ENCODE assay signal across 8 cellular contexts in genomic region chr20:62382306-62383198, GRCh38. TPM values are rescaled to one million over a fixed set of nuclear protein-coding genes. Genes with fewer than 3 reads are reported as not detected.
DNase-seq lines count a peak whose midpoint lies in the region; ATAC-seq and TF ChIP-seq lines count a peak whose summit lies in the region.

No MANE protein-coding gene starts in this region.

- H3K27ac Mint-ChIP-seq in neural progenitor cell = no peak overlapping the region

- 35% methylated on average over 13 of the region's 18 CpGs for WGBS in esophagus muscularis mucosa

- H3F3A ChIP-seq in PC-9 (ENCODE audit: insufficient read depth, low read depth) (peaks cover 42% of the 10 kb centered on the region; the same call in 1 of the 2 replicates), neural progenitor cell (ENCODE audit: low read depth) (peaks cover 28% of the 10 kb centered on the region)

- H3K36me3 Mint-ChIP-seq in neural progenitor cell = peaks cover 9% of the 10 kb centered on the region

- H3K4me3 ChIP-seq in PC-9 (no peak overlapping the region), esophagus muscularis mucosa (no peak overlapping the region), neural progenitor cell (no peak overlapping the region)

- DNase-seq in KG1 (lab: John Stamatoyannopoulos, UW) (peak; percentile 56), PC-9 (peak; percentile 71 to 93), activated T-cell treated with anti-CD3 and anti-CD28 coated beads for 4 hours (peak; percentile 75), esophagus muscularis mucosa (ENCODE audit: extremely low spot score) (no peak), neural progenitor cell (ENCODE audit: low spot score) (peak; percentile 90), superior temporal gyrus (ENCODE audit: extremely low spot score) (peak; percentile 79)

- no TSS peak for BruUV-seq in PC-9 (replicated peaks; lab: Mats Ljungman, UMichigan)

- H3K9me3 ChIP-seq in PC-9 (ENCODE audit: insufficient read depth, low read depth) (no peaks in the 10 kb centered on the region), esophagus muscularis mucosa (no peaks in the 10 kb centered on the region), neural progenitor cell (ENCODE audit: low read depth) (no peaks in the 10 kb centered on the region)

- TF ChIP-seq EP300 in esophagus muscularis mucosa (IDR thresholded peaks at IDR 0.05) = no peak

- no peaks in the 10 kb centered on the region for H3K27me3 ChIP-seq in PC-9 (ENCODE audit: insufficient read depth, low read depth)
- H3K27me3 ChIP-seq in esophagus muscularis mucosa = no peaks in the 10 kb centered on the region
- no peaks in the 10 kb centered on the region for H3K27me3 ChIP-seq in neural progenitor cell

- H3K27me3 Mint-ChIP-seq in neural progenitor cell (ENCODE audit: insufficient read depth, low read depth) = peaks cover 7% of the 10 kb centered on the region

- H3K79me2 ChIP-seq in PC-9 (ENCODE audit: low read depth) (peaks cover 45% of the 10 kb centered on the region), neural progenitor cell (ENCODE audit: low read depth) (peaks cover 39% of the 10 kb centered on the region)

- H3K4me1 Mint-ChIP-seq in neural progenitor cell = peaks cover 23% of the 10 kb centered on the region

- H4K20me1 ChIP-seq in PC-9 (ENCODE audit: insufficient read depth) = peaks cover 22% of the 10 kb centered on the region
- peaks cover 20% of the 10 kb centered on the region for H4K20me1 ChIP-seq in neural progenitor cell (ENCODE audit: low read depth)

- TF ChIP-seq CTCF in C4-2B (conservative IDR thresholded peaks at IDR 0.05) (peak; percentile 95), PC-9 (conservative IDR thresholded peaks at IDR 0.05) (peak; percentile 96), esophagus muscularis mucosa (IDR thresholded peaks at IDR 0.05) (peak; percentile 84 to 97 (median 91)), neural progenitor cell (IDR thresholded peaks at IDR 0.05) (peak; percentile 87)

- no peaks in the 10 kb centered on the region for H3K9me2 ChIP-seq in PC-9 (ENCODE audit: insufficient read depth)

- H2AFZ ChIP-seq in PC-9 (no peak overlapping the region), neural progenitor cell (replicated peaks) (no peak overlapping the region)

- peak; percentile 51 for ATAC-seq in GM19372 (IDR thresholded peaks at IDR 0.05; ENCODE audit: low read depth, unreplicated experiment)

- no peak overlapping the region for H3K9ac ChIP-seq in neural progenitor cell

- POLR2A ChIA-PET in PC-9 (lab: Charles Lee; ENCODE audit: unreplicated experiment) = interaction anchor here (0.6 to 1.1 kb wide), 7 partner anchors 13 to 629 kb away, joined by 4 to 13 read pairs (median 6); no protein-coding TSS in a partner anchor

- CTCF ChIA-PET in PC-9 (lab: Charles Lee) = interaction anchor here (0.5 to 1.6 kb wide), 10 partner anchors 12 to 229 kb away, joined by 3 to 17 read pairs (median 6); partner anchors contain the start of gene OSBPL2

- TF ChIP-seq POLR2A in esophagus muscularis mucosa (IDR thresholded peaks at IDR 0.05; ENCODE audit: low read depth) = no peak

- H3K27ac ChIP-seq in C4-2B = no peak overlapping the region
- H3K27ac ChIP-seq in PC-9 = no peak overlapping the region
- peak overlapping the region; percentile 20 to 77 (median 49) for H3K27ac ChIP-seq in esophagus muscularis mucosa (replicated peaks in 1 of 4)
- H3K27ac ChIP-seq in neural progenitor cell = no peak overlapping the region

- peaks cover 25% of the 10 kb centered on the region for H3K4me1 ChIP-seq in PC-9 (replicated peaks; ENCODE audit: insufficient read depth)
- H3K4me1 ChIP-seq in esophagus muscularis mucosa = peaks cover 43 to 60% (median 53%) of the 10 kb centered on the region in 4 donors
- peaks cover 7% of the 10 kb centered on the region for H3K4me1 ChIP-seq in neural progenitor cell

- intact Hi-C loops in PC-9 (cut with micrococcal nuclease; ENCODE audit: unreplicated experiment) = loop anchor here (1.0 to 2.0 kb wide), 2 partner anchors 24 to 80 kb away; partner anchors contain the start of gene ADRM1
- intact Hi-C loops in esophagus muscularis mucosa (cut with DNase I) = no loop called here

- H3K4me3 Mint-ChIP-seq in neural progenitor cell = peak overlapping the region; percentile 5

- no peak overlapping the region for H3K4me2 ChIP-seq in PC-9
- no peak overlapping the region for H3K4me2 ChIP-seq in neural progenitor cell

- peaks cover 9% of the 10 kb centered on the region; the same call in 1 of the 2 replicates for H3K36me3 ChIP-seq in PC-9 (ENCODE audit: low read depth)
- H3K36me3 ChIP-seq in esophagus muscularis mucosa = no peaks in the 10 kb centered on the region
- no peaks in the 10 kb centered on the region for H3K36me3 ChIP-seq in neural progenitor cell

- H3K9me3 Mint-ChIP-seq in neural progenitor cell = peaks cover 4% of the 10 kb centered on the region

RNA-seq across cellular contexts. Expression of gene RPS21, which starts 4.4 kb away (rescaled TPM):
- total RNA-seq in PC-9 (2021) = 2,188 and 2,275 TPM in 2 replicates
- total RNA-seq in esophagus muscularis mucosa = 1,000 to 10,000 TPM in 2 of 4 donors, 100 to 1,000 TPM in 2; 581 to 2,787 (median 1,391) TPM
- total RNA-seq in neural progenitor cell (ENCODE audit: low replicate concordance) = 1,629 and 1,765 TPM in 2 replicates

RNA-seq across cellular contexts. Expression of gene LAMA5, which starts 15.4 kb away (rescaled TPM):
- total RNA-seq in PC-9 (2021) = 700 and 744 TPM in 2 replicates
- 100 to 1,000 TPM in 3 of 4 donors, 10 to 100 TPM in 1; 70.1 to 257 (median 150) TPM for total RNA-seq in esophagus muscularis mucosa
- total RNA-seq in neural progenitor cell (ENCODE audit: low replicate concordance) = 12.1 and 63.9 TPM in 2 replicates

RNA-seq across cellular contexts. Expression of gene CABLES2, which starts 24.5 kb away (rescaled TPM):
- total RNA-seq in PC-9 (2021) (11.2 and 14.1 TPM in 2 replicates), esophagus muscularis mucosa (1 to 10 TPM; 2.0 to 6.9 (median 4.1) TPM), neural progenitor cell (ENCODE audit: low replicate concordance) (8.1 and 13.8 TPM in 2 replicates)

RNA-seq across cellular contexts. Expression of gene RBBP8NL, which starts 44.8 kb away (rescaled TPM):
- total RNA-seq in PC-9 (2021) (8.7 and 14.0 TPM in 2 replicates), esophagus muscularis mucosa (not detected), neural progenitor cell (ENCODE audit: low replicate concordance) (0.03 TPM in 1 of 2 replicates, not detected in the other)

Comparison
In these comparisons a context has a peak if more than half of its experiments do, and no peak if none do; other contexts are left out.
1. H3K27ac ChIP-seq: peak in esophagus muscularis mucosa (4 of 4); none in C4-2B (single experiment), PC-9 (single experiment) and neural progenitor cell (single experiment).
2. Peak in every context shown above with its lines, with median percentiles within 50 percentile points of each other: CTCF ChIP-seq.